8 cellular contexts compared by ENCODE assay signal in the genomic region with DNA sequence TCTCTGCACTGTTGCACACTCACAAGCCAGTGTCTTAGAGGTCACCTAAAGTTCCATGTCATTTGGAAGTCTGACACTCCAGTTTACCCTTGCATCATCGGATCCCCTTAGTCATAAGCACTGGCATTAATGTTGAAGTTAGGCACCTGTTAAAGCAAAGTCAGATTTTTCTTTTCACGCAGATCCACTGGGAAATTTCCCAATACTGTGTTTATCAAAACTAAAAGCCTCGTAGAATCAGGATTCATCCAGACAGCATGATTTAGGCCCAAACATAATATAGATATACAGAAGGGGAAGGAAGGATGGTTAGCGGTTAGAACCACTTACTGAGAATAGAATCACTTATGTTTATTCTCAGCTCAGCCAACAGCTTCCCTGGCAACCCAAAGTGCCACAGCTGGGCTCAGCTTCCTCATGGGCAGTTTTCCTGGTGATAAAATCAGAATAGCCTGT. TPM values are rescaled to one million over a fixed set of nuclear protein-coding genes. Genes with fewer than 3 reads are reported as not detected.
DNase-seq lines count a peak whose midpoint lies in the region; ATAC-seq and TF ChIP-seq lines count a peak whose summit lies in the region.

No MANE protein-coding gene starts in this region.

- peak overlapping the region; percentile 46 for H3K27ac Mint-ChIP-seq in activated naive CD4-positive, alpha-beta T cell treated with anti-CD3 and anti-CD28 coated beads, Interleukin-2, amount 10 ng/mL, durations not matched to agents 7 days and 5 days
- no peak overlapping the region for H3K27ac Mint-ChIP-seq in nephron progenitor cell

- no peak overlapping the region for H3K4me3 Mint-ChIP-seq in activated naive CD4-positive, alpha-beta T cell treated with anti-CD3 and anti-CD28 coated beads, Interleukin-2, amount 10 ng/mL, durations not matched to agents 7 days and 5 days
- H3K4me3 Mint-ChIP-seq in nephron progenitor cell: no peak overlapping the region

- H3K36me3 ChIP-seq in upper lobe of right lung: no peaks in the 10 kb centered on the region

- CTCF ChIA-PET in activated naive CD4-positive, alpha-beta T cell treated with anti-CD3 and anti-CD28 coated beads, Interleukin-2, amount 10 ng/mL, durations not matched to agents 7 days and 5 days (lab: Charles Lee): interaction anchor here (0.9 kb wide), 1 partner anchor 52 kb away, joined by 3 read pairs; no protein-coding TSS in a partner anchor

- no peak overlapping the region for H3K4me3 ChIP-seq in upper lobe of right lung

- no peaks in the 10 kb centered on the region for H3K27me3 ChIP-seq in upper lobe of right lung

- ATAC-seq in Right ventricle myocardium superior (ENCODE audit: poor library complexity) (peak; percentile 97), upper lobe of right lung (peak; percentile 63)

- peaks cover 20% of the 10 kb centered on the region for H3K27me3 Mint-ChIP-seq in activated naive CD4-positive, alpha-beta T cell treated with anti-CD3 and anti-CD28 coated beads, Interleukin-2, amount 10 ng/mL, durations not matched to agents 7 days and 5 days
- H3K27me3 Mint-ChIP-seq in nephron progenitor cell (ENCODE audit: low read depth, poor library complexity): no peaks in the 10 kb centered on the region

- intact Hi-C loops in Right ventricle myocardium superior (cut with DNase I) (no loop called here), upper lobe of right lung (cut with DNase I) (no loop called here)

- DNase-seq in activated naive CD4-positive, alpha-beta T cell treated with anti-CD3 and anti-CD28 coated beads, Interleukin-2, amount 10 ng/mL, durations not matched to agents 7 days and 5 days: no peak
- no peak for DNase-seq in activated naive CD4-positive, alpha-beta T cell treated with anti-CD3 and anti-CD28 coated beads, Interleukin-2, amount 50 U/mL, for 16 hours
- DNase-seq in NCI-H69 (lab: John Stamatoyannopoulos, UW) (peak; percentile 31), Right ventricle myocardium superior (peak; percentile 64), upper lobe of right lung (no peak), NCI-H1436 treated with DMSO at 0.1 percent for 48 hours (lab: John Stamatoyannopoulos, UW) (no peak), globus pallidus (ENCODE audit: low spot score) (no peak), nephron progenitor cell (no peak)

- no peaks in the 10 kb centered on the region for H3K9me3 ChIP-seq in upper lobe of right lung

- peaks cover 11% of the 10 kb centered on the region for H3K4me1 Mint-ChIP-seq in activated naive CD4-positive, alpha-beta T cell treated with anti-CD3 and anti-CD28 coated beads, Interleukin-2, amount 10 ng/mL, durations not matched to agents 7 days and 5 days
- H3K4me1 Mint-ChIP-seq in nephron progenitor cell: peaks cover 9% of the 10 kb centered on the region

- TF ChIP-seq CTCF in upper lobe of right lung (IDR thresholded peaks at IDR 0.05) (no peak), nephron progenitor cell (IDR thresholded peaks at IDR 0.05) (no peak)

- no peaks in the 10 kb centered on the region for H3K9me3 Mint-ChIP-seq in activated naive CD4-positive, alpha-beta T cell treated with anti-CD3 and anti-CD28 coated beads, Interleukin-2, amount 10 ng/mL, durations not matched to agents 7 days and 5 days
- no peaks in the 10 kb centered on the region for H3K9me3 Mint-ChIP-seq in nephron progenitor cell

- H3K27ac ChIP-seq in upper lobe of right lung: no peak overlapping the region

- no peaks in the 10 kb centered on the region for H3K36me3 Mint-ChIP-seq in activated naive CD4-positive, alpha-beta T cell treated with anti-CD3 and anti-CD28 coated beads, Interleukin-2, amount 10 ng/mL, durations not matched to agents 7 days and 5 days
- no peaks in the 10 kb centered on the region for H3K36me3 Mint-ChIP-seq in nephron progenitor cell (ENCODE audit: low read depth)

- peaks cover 10% of the 10 kb centered on the region for H3K4me1 ChIP-seq in upper lobe of right lung

RNA-seq across cellular contexts. Expression of gene HAPSTR1, which starts 30.1 kb away (rescaled TPM):
- total RNA-seq in Right ventricle myocardium superior: 51.7 TPM
- total RNA-seq in upper lobe of right lung: 49.7 TPM

Comparison
In these comparisons a context has a peak if more than half of its experiments do, and no peak if none do; other contexts are left out.
1. DNase-seq: peak in NCI-H69 (single experiment) and Right ventricle myocardium superior (single experiment); none in activated naive CD4-positive, alpha-beta T cell treated with anti-CD3 and anti-CD28 coated beads, Interleukin-2, amount 10 ng/mL, durations not matched to agents 7 days and 5 days (single experiment), activated naive CD4-positive, alpha-beta T cell treated with anti-CD3 and anti-CD28 coated beads, Interleukin-2, amount 50 U/mL, for 16 hours (single experiment), upper lobe of right lung (single experiment), NCI-H1436 treated with DMSO at 0.1 percent for 48 hours (single experiment), globus pallidus (single experiment) and nephron progenitor cell (single experiment).